Comparison of ENCODE assay signal across 8 cellular contexts in genomic region chr11:112279901-112280267, GRCh38. TPM values are rescaled to one million over a fixed set of nuclear protein-coding genes. Genes with fewer than 3 reads are reported as not detected.
A peak's percentile ranks its signal among the peaks of the same experiment; 100 is the strongest.
DNase-seq lines count a peak whose midpoint lies in the region; ATAC-seq and TF ChIP-seq lines count a peak whose summit lies in the region.

No MANE protein-coding gene starts in this region.

- no peak overlapping the region for H3K27ac ChIP-seq in HUES48 (ENCODE audit: low read depth, low read length)
- no peak overlapping the region for H3K27ac ChIP-seq in parathyroid adenoma
- H3K27ac ChIP-seq in transverse colon, result peak overlapping the region in 3 of 4 donors; percentile 40 to 54 (median 52)

- peak; percentile 51 for ATAC-seq in GM19397 (IDR thresholded peaks at IDR 0.05; ENCODE audit: unreplicated experiment)

- no peak for TF ChIP-seq POLR2A in transverse colon (IDR thresholded peaks at IDR 0.05)

- DNase-seq in CD1c-positive myeloid dendritic cell (ENCODE audit: extremely low spot score) (peak; percentile 80), SHP77 (lab: John Stamatoyannopoulos, UW) (peak; percentile 31 to 39), head of caudate nucleus (peak; percentile 49 to 91 (median 78)), transverse colon (peak; percentile 70)
- peak; percentile 66 for DNase-seq in activated gamma-delta T cell treated with anti-CD3 and anti-CD28 coated beads, Interleukin-2, amount 50 U/mL, for 16 hours (ENCODE audit: low read depth)

- 3% methylated on average over 11 of the region's 15 CpGs; no CpG with 5 or more reads in 1 of the 2 donors for WGBS in transverse colon (ENCODE audit: low coverage in 1 of 2), 2 donors

- no peak for TF ChIP-seq EP300 in transverse colon (IDR thresholded peaks at IDR 0.05; ENCODE audit: low read depth)

- H3K4me3 ChIP-seq in HUES48 (ENCODE audit: low read depth, low read length), result peak overlapping the region; percentile 55
- H3K4me3 ChIP-seq in parathyroid adenoma (ENCODE audit: low read depth, low read length), result peak overlapping the region; percentile 47
- H3K4me3 ChIP-seq in transverse colon, result peak overlapping the region in 3 of 4 donors; percentile 21 to 44 (median 28)

- H3K9ac ChIP-seq in HUES48 (ENCODE audit: low read depth, low read length), result no peak overlapping the region
- no peak overlapping the region for H3K9ac ChIP-seq in parathyroid adenoma

- peaks cover 14% of the 10 kb centered on the region; the same call in 1 of the 2 replicates for H3K4me1 ChIP-seq in HUES48 (ENCODE audit: control insufficient read depth, insufficient read depth, low read length)
- H3K4me1 ChIP-seq in parathyroid adenoma, result no peaks in the 10 kb centered on the region
- peaks cover 0 to 15% (median 8%) of the 10 kb centered on the region in 4 donors for H3K4me1 ChIP-seq in transverse colon

- H3K27me3 ChIP-seq in HUES48 (ENCODE audit: control insufficient read depth, insufficient read depth, low read length), result no peaks in the 10 kb centered on the region; the same call in 1 of the 2 replicates
- H3K27me3 ChIP-seq in parathyroid adenoma (ENCODE audit: control insufficient read depth, insufficient read depth, low read length), result no peaks in the 10 kb centered on the region
- no peaks in the 10 kb centered on the region for H3K27me3 ChIP-seq in transverse colon

- H2AFZ ChIP-seq in parathyroid adenoma, result peak overlapping the region; percentile 93

- in situ Hi-C loops in transverse colon (cut with MboI; ENCODE audit: low pct_ligation_motif_present in 1 of 4, low pct_unique_long_range_greater_than_20kb in 1 of 4, low sequenced_read_pairs in 3 of 4), result loop anchor here (5.0 to 25.0 kb wide), 7 partner anchors 58 to 1007 kb away; no protein-coding TSS in a partner anchor

- no peaks in the 10 kb centered on the region for H3K79me2 ChIP-seq in parathyroid adenoma

- TF ChIP-seq CTCF in parathyroid adenoma (IDR thresholded peaks at IDR 0.05), result peak; percentile 40
- TF ChIP-seq CTCF in transverse colon (IDR thresholded peaks at IDR 0.05), result peak; percentile 43 to 95 (median 87)

- intact Hi-C loops in head of caudate nucleus (cut with DNase I), result loop anchor here (2.0 to 5.0 kb wide), 2 partner anchors 53 to 63 kb away; partner anchors contain the start of gene PTS
- intact Hi-C loops in transverse colon (cut with DNase I; ENCODE audit: low total_unique reads), result loop anchor here (1.0 kb wide), 1 partner anchor 60 kb away; no protein-coding TSS in a partner anchor

- H3K9me3 ChIP-seq in HUES48 (ENCODE audit: control insufficient read depth, insufficient read depth, low read length), result no peaks in the 10 kb centered on the region
- no peaks in the 10 kb centered on the region for H3K9me3 ChIP-seq in parathyroid adenoma (ENCODE audit: control insufficient read depth, low read length)
- no peaks in the 10 kb centered on the region for H3K9me3 ChIP-seq in transverse colon

- peak overlapping the region; percentile 90 for H3K4me2 ChIP-seq in parathyroid adenoma (ENCODE audit: low read length)

- no peaks in the 10 kb centered on the region for H3K36me3 ChIP-seq in HUES48 (ENCODE audit: control insufficient read depth, insufficient read depth, low read length)
- H3K36me3 ChIP-seq in parathyroid adenoma (ENCODE audit: control insufficient read depth, insufficient read depth, low read length), result no peaks in the 10 kb centered on the region
- no peaks in the 10 kb centered on the region for H3K36me3 ChIP-seq in transverse colon

RNA-seq across cellular contexts. Expression of gene PLET1, which starts 19.2 kb away (rescaled TPM):
- total RNA-seq in transverse colon, result not detected

RNA-seq across cellular contexts. Expression of gene PTS, which starts 53.7 kb away (rescaled TPM):
- total RNA-seq in transverse colon, result 10 to 100 TPM in 2 of 4 donors, 1 to 10 TPM in 2; 9.7 to 29.1 (median 18.7) TPM

Comparison
In these comparisons a context has a peak if more than half of its experiments do, and no peak if none do; other contexts are left out.
1. H3K27ac ChIP-seq: peak in transverse colon (3 of 4); none in HUES48 (single experiment) and parathyroid adenoma (single experiment).
2. Peak in every context shown above with its lines, with median percentiles within 50 percentile points of each other: DNase-seq and H3K4me3 ChIP-seq.